In the genomic region with DNA sequence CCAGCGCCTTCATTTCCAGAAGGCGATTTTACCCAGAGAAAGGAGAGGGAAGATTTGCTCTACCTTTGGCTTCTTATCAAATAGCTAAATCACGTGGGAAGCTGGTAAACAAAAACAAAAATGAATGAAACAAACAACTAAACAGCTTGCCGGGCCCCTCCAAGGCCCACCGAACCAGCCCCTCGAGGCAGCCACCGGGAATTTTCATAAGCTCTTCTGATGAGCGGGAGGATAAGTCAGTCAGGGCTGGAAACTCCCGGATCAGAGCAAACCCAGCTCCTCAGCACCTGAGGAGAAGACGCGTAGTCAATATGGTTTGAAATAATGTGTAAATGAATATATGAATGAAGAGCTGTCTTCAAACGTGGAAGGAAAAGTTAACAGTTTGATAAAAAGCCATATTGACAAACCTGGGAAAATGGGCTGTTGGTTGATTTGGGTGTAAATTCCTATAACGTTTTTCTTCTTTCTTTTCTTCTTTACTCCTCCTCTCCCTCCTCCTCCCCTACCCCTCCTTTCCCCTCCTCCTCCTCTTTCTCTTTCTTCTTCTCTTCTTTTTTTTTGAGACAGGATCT, we compare ENCODE assay signal across 8 cellular contexts. TPM values are rescaled to one million over a fixed set of nuclear protein-coding genes. Genes with fewer than 3 reads are reported as not detected.
A peak's percentile ranks its signal among the peaks of the same experiment; 100 is the strongest.
DNase-seq lines count a peak whose midpoint lies in the region; ATAC-seq and TF ChIP-seq lines count a peak whose summit lies in the region.

No MANE protein-coding gene starts in this region.

- ATAC-seq in heart right ventricle (no peak), Right ventricle myocardium superior (ENCODE audit: poor library complexity) (no peak), GM18870 (IDR thresholded peaks at IDR 0.05; ENCODE audit: unreplicated experiment) (no peak)

- H3K4me2 ChIP-seq in mesenchymal stem cell (ENCODE audit: low read length, poor library complexity, severe bottlenecking): peak overlapping the region; percentile 55

- TF ChIP-seq POLR2A in vagina (IDR thresholded peaks at IDR 0.05): no peak

- peak overlapping the region; percentile 83 for H3K4me3 Mint-ChIP-seq in MCF 10A (ENCODE audit: unreplicated experiment)

- no peak overlapping the region for H2AK5ac ChIP-seq in mesenchymal stem cell (ENCODE audit: low read length, severe bottlenecking)

- H3K23ac ChIP-seq in mesenchymal stem cell (ENCODE audit: low read length in 2 of 2): no peak overlapping the region

- H2BK12ac ChIP-seq in mesenchymal stem cell (ENCODE audit: low read length in 2 of 2): peak overlapping the region in 1 of 2 experiments; percentile 68

- no peaks in the 10 kb centered on the region for H3K27me3 ChIP-seq in heart right ventricle
- H3K27me3 ChIP-seq in mesenchymal stem cell (ENCODE audit: control insufficient read depth in 1 of 2, insufficient read depth in 1 of 2, low read length in 2 of 2): peaks cover 0 to 4% of the 10 kb centered on the region in 2 experiments
- no peaks in the 10 kb centered on the region for H3K27me3 ChIP-seq in vagina

- peaks cover 12% of the 10 kb centered on the region for H3K4me1 Mint-ChIP-seq in MCF 10A (ENCODE audit: insufficient read depth, unreplicated experiment)

- 13 to 19% methylated on average over 13 of the region's 13 CpGs for WGBS in heart right ventricle, 2 donors
- WGBS in mesenchymal stem cell: 64% methylated on average over 11 of the region's 13 CpGs

- H3K36me3 ChIP-seq in heart right ventricle: peaks cover 0 to 6% (median 0%) of the 10 kb centered on the region in 9 donors
- no peaks in the 10 kb centered on the region for H3K36me3 ChIP-seq in mesenchymal stem cell (ENCODE audit: control insufficient read depth in 1 of 2, insufficient read depth in 2 of 2, low read depth in 1 of 2, low read length in 2 of 2)
- H3K36me3 ChIP-seq in vagina: no peaks in the 10 kb centered on the region

- CTCF ChIA-PET in MCF 10A (lab: Yijun Ruan, JAX): interaction anchor here (0.5 to 2.4 kb wide), 24 partner anchors 9 to 1575 kb away, joined by 3 to 14 read pairs (median 3); a partner anchor contains a TSS

- intact Hi-C loops in heart right ventricle (cut with DNase I): no loop called here
- intact Hi-C loops in Right ventricle myocardium superior (cut with DNase I): no loop called here
- intact Hi-C loops in MCF 10A (cut with micrococcal nuclease): no loop called here
- intact Hi-C loops in vagina (cut with DNase I): no loop called here

- POLR2A ChIA-PET in MCF 10A (lab: Yijun Ruan, JAX): interaction anchor here (0.6 to 3.6 kb wide), 22 partner anchors 9 to 1310 kb away, joined by 3 to 139 read pairs (median 3); a partner anchor contains a TSS

- peak overlapping the region; percentile 63 for H4K8ac ChIP-seq in mesenchymal stem cell (ENCODE audit: low read length)

- no peak overlapping the region for H2AFZ ChIP-seq in mesenchymal stem cell (ENCODE audit: low read depth, low read length)

- H3K18ac ChIP-seq in mesenchymal stem cell (ENCODE audit: low read depth in 1 of 2, low read length in 2 of 2): peak overlapping the region in 1 of 2 experiments; percentile 60

- no peak overlapping the region for H4K91ac ChIP-seq in mesenchymal stem cell (ENCODE audit: low read length)

- peaks cover 5% of the 10 kb centered on the region for H3K79me1 ChIP-seq in mesenchymal stem cell (replicated peaks; ENCODE audit: low read length, poor library complexity, severe bottlenecking)

- H3K27ac ChIP-seq in heart right ventricle (peak overlapping the region; percentile 76 to 98 (median 90)), mesenchymal stem cell (ENCODE audit: low read length, poor library complexity, severe bottlenecking) (peak overlapping the region; percentile 90), vagina (peak overlapping the region; percentile 83)

- H3K27ac Mint-ChIP-seq in MCF 10A (ENCODE audit: low read depth, unreplicated experiment): peak overlapping the region; percentile 93

- H3K9me3 Mint-ChIP-seq in MCF 10A (ENCODE audit: unreplicated experiment): no peaks in the 10 kb centered on the region

- H3K4me1 ChIP-seq in heart right ventricle (peaks cover 0 to 45% (median 29%) of the 10 kb centered on the region in 9 donors), mesenchymal stem cell (ENCODE audit: control insufficient read depth, insufficient read depth, low read depth, low read length) (peaks cover 12% of the 10 kb centered on the region), vagina (peaks cover 26% of the 10 kb centered on the region)

- no peaks in the 10 kb centered on the region for H3K9me3 ChIP-seq in heart right ventricle
- H3K9me3 ChIP-seq in mesenchymal stem cell (ENCODE audit: control insufficient read depth, low read length): no peaks in the 10 kb centered on the region
- H3K9me3 ChIP-seq in vagina: no peaks in the 10 kb centered on the region

- H3K36me3 Mint-ChIP-seq in MCF 10A (ENCODE audit: insufficient read depth, unreplicated experiment): peaks cover 10% of the 10 kb centered on the region

- H3K27me3 Mint-ChIP-seq in MCF 10A (ENCODE audit: insufficient read depth, unreplicated experiment): no peaks in the 10 kb centered on the region

- peak overlapping the region; percentile 45 for H2BK15ac ChIP-seq in mesenchymal stem cell (ENCODE audit: low read depth, poor library complexity, severe bottlenecking)

- no peak overlapping the region for H3K14ac ChIP-seq in mesenchymal stem cell (ENCODE audit: low read length in 2 of 2)

- no peak for TF ChIP-seq CTCF in heart right ventricle (IDR thresholded peaks at IDR 0.05)
- no peak for TF ChIP-seq CTCF in MCF 10A (IDR thresholded peaks at IDR 0.05; ENCODE audit: unreplicated experiment)
- TF ChIP-seq CTCF in vagina (IDR thresholded peaks at IDR 0.05): no peak

- no peak overlapping the region for H2BK5ac ChIP-seq in mesenchymal stem cell (ENCODE audit: low read depth, low read length, poor library complexity, severe bottlenecking)

- H3K4ac ChIP-seq in mesenchymal stem cell (ENCODE audit: low read depth in 1 of 2, low read length in 2 of 2): peak overlapping the region in 1 of 2 experiments; percentile 41

- DNase-seq in heart right ventricle (no peak), Right ventricle myocardium superior (no peak), MCF 10A (ENCODE audit: unreplicated experiment) (no peak), mesenchymal stem cell (no peak), vagina (ENCODE audit: extremely low spot score in 2 of 2) (no peak), NCI-H2029 (lab: John Stamatoyannopoulos, UW) (no peak), NCI-H510A (lab: John Stamatoyannopoulos, UW) (no peak)

- H3K9ac ChIP-seq in mesenchymal stem cell (ENCODE audit: low read length): peak overlapping the region; percentile 97

- H3K4me3 ChIP-seq in heart right ventricle: peak overlapping the region; percentile 21 to 68 (median 56)
- peak overlapping the region; percentile 39 to 80 for H3K4me3 ChIP-seq in mesenchymal stem cell (ENCODE audit: insufficient read depth in 1 of 2, low read depth in 1 of 2, low read length in 2 of 2)
- peak overlapping the region; percentile 51 to 54 for H3K4me3 ChIP-seq in vagina

- BruUV-seq in MCF 10A (replicated peaks; lab: Mats Ljungman, UMichigan): no TSS peak

- H2BK120ac ChIP-seq in mesenchymal stem cell (ENCODE audit: low read depth, low read length): peak overlapping the region; percentile 50

RNA-seq across cellular contexts. Expression of a gene that starts 10.7 kb away (rescaled TPM):
- total RNA-seq in heart right ventricle (1,000 to 10,000 TPM; 1,068 to 1,464 (median 1,266) TPM), Right ventricle myocardium superior (1,108 TPM), MCF 10A (2022) (2,295 and 2,621 TPM in 2 replicates), vagina (1,258 TPM)
- 1,000 to 10,000 TPM; 1,192 to 2,100 TPM for polyA plus RNA-seq in heart right ventricle
- polyA plus RNA-seq in mesenchymal stem cell (2013, experiment 1 of 2): 3,158 TPM
- polyA plus RNA-seq in mesenchymal stem cell (2013, experiment 2 of 2): 2,769 TPM

RNA-seq across cellular contexts. Expression of a gene that starts 49.1 kb away (rescaled TPM):
- total RNA-seq in heart right ventricle: 1 to 10 TPM in 5 of 10 donors, under 1 TPM in 5; 0.17 to 3.4 (median 0.83) TPM
- polyA plus RNA-seq in heart right ventricle: under 1 TPM; 0.22 to 0.32 TPM
- total RNA-seq in Right ventricle myocardium superior: 0.70 TPM
- total RNA-seq in MCF 10A (2022): 30.3 and 50.2 TPM in 2 replicates
- polyA plus RNA-seq in mesenchymal stem cell (2013, experiment 1 of 2): 6.7 TPM
- 6.7 TPM for polyA plus RNA-seq in mesenchymal stem cell (2013, experiment 2 of 2)
- 7.4 TPM for total RNA-seq in vagina
